ENCODE assay signal across 19 cellular contexts in genomic region chr12:14834502-14834901, GRCh38. TPM values are rescaled to one million over a fixed set of nuclear protein-coding genes. Genes with fewer than 3 reads are reported as not detected.
DNase-seq lines count a peak whose midpoint lies in the region; ATAC-seq and TF ChIP-seq lines count a peak whose summit lies in the region.
"Had no signal": no experiment of that assay in that cellular context is flagged by ENCODE, and none has a peak within 500 bp of the region (broad histone marks: within the 10 kb centered on the region; RNA-seq: fewer than 3 reads in every experiment).

No MANE protein-coding gene starts in this region.

- peaks cover 32% of the 10 kb centered on the region for H3K4me1 Mint-ChIP-seq in MCF 10A (ENCODE audit: insufficient read depth, unreplicated experiment)
- H3K4me1 Mint-ChIP-seq: CD14-positive monocyte, neural progenitor cell, T-cell had no signal

- no peaks in the 10 kb centered on the region for H3K27me3 ChIP-seq in breast epithelium
- H3K27me3 ChIP-seq in gastrocnemius medialis, result no peaks in the 10 kb centered on the region
- H3K27me3 ChIP-seq: neural progenitor cell, transverse colon had no signal

- POLR2A ChIA-PET in MCF 10A (lab: Yijun Ruan, JAX), result interaction anchor here (0.5 to 3.0 kb wide), 5 partner anchors 10 to 62 kb away, joined by 3 to 11 read pairs (median 3); no protein-coding TSS in a partner anchor

- H3K4me1 ChIP-seq in breast epithelium (no peaks in the 10 kb centered on the region), gastrocnemius medialis (no peaks in the 10 kb centered on the region)
- H3K4me1 ChIP-seq: neural progenitor cell, transverse colon had no signal

- no TSS peak for BruUV-seq in MCF 10A (replicated peaks; lab: Mats Ljungman, UMichigan)

- no peak overlapping the region for H3K4me3 ChIP-seq in breast epithelium
- no peak overlapping the region for H3K4me3 ChIP-seq in gastrocnemius medialis
- H3K4me3 ChIP-seq: coronary artery, neural progenitor cell, transverse colon had no signal

- no peak for ATAC-seq in gastrocnemius medialis
- ATAC-seq: stimulated activated naive CD8-positive, alpha-beta T cell treated with anti-CD3 and anti-CD28 coated beads, Interleukin-15, Interleukin-2, amounts not matched to agents 100 U/mL and 50 U/mL, for 24 hours; T-cell had no signal

- H3K27ac ChIP-seq in breast epithelium, result no peak overlapping the region
- peak overlapping the region in 1 of 4 donors; percentile 12 for H3K27ac ChIP-seq in gastrocnemius medialis
- H3K27ac ChIP-seq: neural progenitor cell, transverse colon had no signal

- H3K36me3 Mint-ChIP-seq in MCF 10A (ENCODE audit: insufficient read depth, unreplicated experiment), result no peaks in the 10 kb centered on the region
- H3K36me3 Mint-ChIP-seq: CD14-positive monocyte, T-cell had no signal

- CTCF ChIA-PET in MCF 10A (lab: Yijun Ruan, JAX), result interaction anchor here (3.4 kb wide), 1 partner anchor 23 kb away, joined by 18 read pairs; no protein-coding TSS in a partner anchor

- in situ Hi-C loops in gastrocnemius medialis (cut with MboI; ENCODE audit: low sequenced_read_pairs in 4 of 4), result loop anchor here in 2 of 4 donors (25.0 kb wide), 2 partner anchors 403 to 428 kb away; no protein-coding TSS in a partner anchor

- intact Hi-C loops in MCF 10A (cut with micrococcal nuclease) (no loop called here), breast epithelium (cut with DNase I; ENCODE audit: low total_unique reads) (no loop called here), gastrocnemius medialis (cut with DNase I; ENCODE audit: low total_unique reads) (no loop called here)

- H3K4me3 Mint-ChIP-seq in MCF 10A (ENCODE audit: unreplicated experiment), result no peak overlapping the region
- H3K4me3 Mint-ChIP-seq: CD14-positive monocyte, neural progenitor cell, T-cell had no signal

- no peaks in the 10 kb centered on the region for H3K36me3 ChIP-seq in breast epithelium
- no peaks in the 10 kb centered on the region for H3K36me3 ChIP-seq in gastrocnemius medialis
- H3K36me3 ChIP-seq: neural progenitor cell, transverse colon had no signal

- H3K9me3 Mint-ChIP-seq in MCF 10A (ENCODE audit: unreplicated experiment), result no peaks in the 10 kb centered on the region
- H3K9me3 Mint-ChIP-seq: neural progenitor cell, T-cell had no signal

- H3K9me3 ChIP-seq in breast epithelium (no peaks in the 10 kb centered on the region), gastrocnemius medialis (no peaks in the 10 kb centered on the region)
- H3K9me3 ChIP-seq: transverse colon had no signal

- DNase-seq in MCF 10A (ENCODE audit: unreplicated experiment), result no peak
- no peak for DNase-seq in breast epithelium (ENCODE audit: low spot score in 2 of 2)
- peak; percentile 23 for DNase-seq in dermis blood vessel endothelial cell
- DNase-seq in pons (ENCODE audit: low spot score), result peak; percentile 46
- DNase-seq in medulla oblongata (ENCODE audit: extremely low spot score), result no peak
- no peak for DNase-seq in gastrocnemius medialis
- DNase-seq: ACHN; activated CD4-positive, alpha-beta T cell treated with anti-CD3 and anti-CD28 coated beads, Interleukin-2, amount 50 U/mL, for 1 hour; activated naive CD4-positive, alpha-beta T cell; DMS79 treated with DMSO at 0.1 percent for 48 hours; NCI-H187 treated with DMSO at 0.1 percent for 48 hours; retina; stimulated activated naive CD8-positive, alpha-beta T cell treated with anti-CD3 and anti-CD28 coated beads, Interleukin-15, Interleukin-2, amounts not matched to agents 100 U/mL and 50 U/mL, for 24 hours; T-cell; transverse colon had no signal

- no peaks in the 10 kb centered on the region for H3K27me3 Mint-ChIP-seq in MCF 10A (ENCODE audit: insufficient read depth, unreplicated experiment)

- H3K27ac Mint-ChIP-seq in MCF 10A (ENCODE audit: low read depth, unreplicated experiment), result peak overlapping the region; percentile 89
- H3K27ac Mint-ChIP-seq: neural progenitor cell, T-cell had no signal

- TF ChIP-seq POLR2A in breast epithelium (IDR thresholded peaks at IDR 0.05) (no peak), gastrocnemius medialis (IDR thresholded peaks at IDR 0.05) (no peak)

- TF ChIP-seq CTCF in MCF 10A (IDR thresholded peaks at IDR 0.05; ENCODE audit: unreplicated experiment), result no peak
- TF ChIP-seq CTCF in breast epithelium (IDR thresholded peaks at IDR 0.05), result no peak
- no peak for TF ChIP-seq CTCF in gastrocnemius medialis (IDR thresholded peaks at IDR 0.05 in 4 of 5, conservative IDR thresholded peaks at IDR 0.05 in 1 of 5)

RNA-seq across cellular contexts. Expression of gene ART4, which starts 8.8 kb away (rescaled TPM):
- total RNA-seq in MCF 10A (2022) (not detected in 2 replicates), breast epithelium (1 to 10 TPM in 2 of 3 donors, under 1 TPM in 1; 0.48 to 1.6 (median 1.0) TPM), dermis blood vessel endothelial cell (53.1 and 55.7 TPM in 2 replicates), gastrocnemius medialis (1 to 10 TPM in 2 of 4 donors, under 1 TPM in 2; 0.44 to 1.6 (median 1.3) TPM)
- total RNA-seq: NCI-H460, T-cell had no signal

RNA-seq across cellular contexts. Expression of gene SMCO3, which starts 20.5 kb away (rescaled TPM):
- total RNA-seq in MCF 10A (2022), result 0.20 TPM in 1 of 2 replicates, not detected in the other
- under 1 TPM in 2 of 3 donors, not detected in 1; 0.33 to 0.59 TPM for total RNA-seq in breast epithelium
- total RNA-seq in dermis blood vessel endothelial cell, result 1.2 and 1.6 TPM in 2 replicates
- total RNA-seq in gastrocnemius medialis, result under 1 TPM in 1 of 4 donors, not detected in 3; 0.12 TPM
- total RNA-seq: NCI-H460, T-cell, transverse colon had no signal

RNA-seq across cellular contexts. Expression of gene C12orf60, which starts 31.0 kb away (rescaled TPM):
- total RNA-seq in MCF 10A (2022) (2.2 and 2.6 TPM in 2 replicates), breast epithelium (1 to 10 TPM; 1.4 to 2.3 (median 1.6) TPM), dermis blood vessel endothelial cell (1.7 and 2.0 TPM in 2 replicates), gastrocnemius medialis (1 to 10 TPM in 1 of 4 donors, under 1 TPM in 1, not detected in 2; 0.33 to 3.8 TPM)

RNA-seq across cellular contexts. Expression of gene WBP11, which starts 31.2 kb away (rescaled TPM):
- total RNA-seq in MCF 10A (2022) (51.3 and 56.6 TPM in 2 replicates), breast epithelium (10 to 100 TPM; 20.3 to 22.8 (median 22.1) TPM), dermis blood vessel endothelial cell (9.5 and 17.4 TPM in 2 replicates), gastrocnemius medialis (10 to 100 TPM; 20.2 to 39.5 (median 28.4) TPM)

RNA-seq across cellular contexts. Expression of gene MGP, which starts 51.2 kb away (rescaled TPM):
- 1.3 and 4.8 TPM in 2 replicates for total RNA-seq in MCF 10A (2022)
- total RNA-seq in breast epithelium, result 1,000 to 10,000 TPM in 2 of 3 donors, 100 to 1,000 TPM in 1; 330 to 5,040 (median 1,381) TPM
- 63.0 and 68.4 TPM in 2 replicates for total RNA-seq in dermis blood vessel endothelial cell
- 10 to 100 TPM; 32.4 to 67.3 (median 47.1) TPM for total RNA-seq in gastrocnemius medialis
- total RNA-seq: NCI-H460 had no signal

Comparison
In these comparisons a context has a peak if more than half of its experiments do, and no peak if none do; other contexts are left out.
1. DNase-seq: peak in dermis blood vessel endothelial cell (single experiment) and pons (single experiment); none in MCF 10A (single experiment), breast epithelium (0 of 2), medulla oblongata (single experiment) and gastrocnemius medialis (0 of 2).
2. RNA of gene ART4, which starts 8.8 kb away (total RNA-seq): 53.1 to 55.7 TPM in dermis blood vessel endothelial cell; 0.44 to 1.6 TPM in gastrocnemius medialis, 0.48 to 1.6 TPM in breast epithelium and not detected in MCF 10A; every median in the first group is over 10 times any median in the second.